ENCODE assay signal across 7 cellular contexts in genomic region chr19:49338691-49339363, GRCh38. TPM values are rescaled to one million over a fixed set of nuclear protein-coding genes. Genes with fewer than 3 reads are reported as not detected.
DNase-seq lines count a peak whose midpoint lies in the region; ATAC-seq and TF ChIP-seq lines count a peak whose summit lies in the region.

No MANE protein-coding gene starts in this region.

- no peak for ATAC-seq in activated T-helper 17 cell treated with anti-CD3 and anti-CD28 coated beads, Interleukin-2, amount 50 U/mL, for 72 hours (replicated peaks)
- no peak for ATAC-seq in activated naive CD4-positive, alpha-beta T cell treated with anti-CD3 and anti-CD28 coated beads, Interleukin-2, amount 50 U/mL, for 72 hours

- H3K4me3 ChIP-seq in GM23248, result peak overlapping the region; percentile 59; the same call in 1 of the 2 replicates
- H3K4me3 ChIP-seq in fibroblast of the aortic adventitia (ENCODE audit: low read depth, low read length), result peak overlapping the region; percentile 17
- H3K4me3 ChIP-seq in neural cell (ENCODE audit: low read length), result peak overlapping the region; percentile 59

- no peak overlapping the region for H3K4me3 Mint-ChIP-seq in activated T-helper 17 cell treated with anti-CD3 and anti-CD28 coated beads, Interleukin-2, amount 50 U/mL, for 72 hours
- no peak overlapping the region; the same call in 1 of the 2 replicates for H3K4me3 Mint-ChIP-seq in HFFc6

- 14 to 16% methylated on average over 23 to 32 of the region's 32 CpGs for WGBS in GM23248 (ENCODE audit: low coverage in 1 of 2, low lambda C conversion rate in 2 of 2, missing lambda C conversion rate in 2 of 2), 2 experiments

- in situ Hi-C loops in GM23248 (cut with MboI), result no loop called here

- peak overlapping the region; percentile 74 for H2AFZ ChIP-seq in GM23248
- H2AFZ ChIP-seq in neural cell (ENCODE audit: low read depth, low read length), result no peak overlapping the region

- peaks cover 29% of the 10 kb centered on the region for H3K4me1 Mint-ChIP-seq in activated T-helper 17 cell treated with anti-CD3 and anti-CD28 coated beads, Interleukin-2, amount 50 U/mL, for 72 hours
- H3K4me1 Mint-ChIP-seq in HFFc6 (ENCODE audit: low read depth), result no peaks in the 10 kb centered on the region

- H3K9me2 ChIP-seq in GM23248 (ENCODE audit: insufficient read depth) (no peaks in the 10 kb centered on the region), neural cell (ENCODE audit: insufficient read depth, low read length) (no peaks in the 10 kb centered on the region)

- CTCF ChIA-PET in RWPE1 (lab: Yijun Ruan, JAX), result no interaction called here

- H3K9me3 ChIP-seq in GM23248 (ENCODE audit: low read depth) (no peaks in the 10 kb centered on the region), neural cell (ENCODE audit: low read length) (no peaks in the 10 kb centered on the region)

- no peaks in the 10 kb centered on the region for H3K4me1 ChIP-seq in GM23248 (ENCODE audit: insufficient read depth)

- peaks cover 53% of the 10 kb centered on the region for H3K36me3 Mint-ChIP-seq in activated T-helper 17 cell treated with anti-CD3 and anti-CD28 coated beads, Interleukin-2, amount 50 U/mL, for 72 hours (ENCODE audit: low read depth)
- H3K36me3 Mint-ChIP-seq in activated naive CD4-positive, alpha-beta T cell treated with anti-CD3 and anti-CD28 coated beads, Interleukin-2, amount 50 U/mL, for 72 hours, result peaks cover 9 to 36% of the 10 kb centered on the region in 2 donors
- peaks cover 15% of the 10 kb centered on the region for H3K36me3 Mint-ChIP-seq in HFFc6 (ENCODE audit: low read depth)

- H3K79me2 ChIP-seq in GM23248 (ENCODE audit: insufficient read depth) (no peaks in the 10 kb centered on the region), neural cell (replicated peaks; ENCODE audit: insufficient read depth, low read length) (no peaks in the 10 kb centered on the region)

- no peaks in the 10 kb centered on the region for H3F3A ChIP-seq in GM23248 (ENCODE audit: insufficient read depth)
- H3F3A ChIP-seq in neural cell (ENCODE audit: insufficient read depth, low read length, poor library complexity, severe bottlenecking), result no peaks in the 10 kb centered on the region

- no peak overlapping the region for H3K27ac Mint-ChIP-seq in activated T-helper 17 cell treated with anti-CD3 and anti-CD28 coated beads, Interleukin-2, amount 50 U/mL, for 72 hours
- no peak overlapping the region for H3K27ac Mint-ChIP-seq in activated naive CD4-positive, alpha-beta T cell treated with anti-CD3 and anti-CD28 coated beads, Interleukin-2, amount 50 U/mL, for 72 hours
- no peak overlapping the region for H3K27ac Mint-ChIP-seq in HFFc6

- no peaks in the 10 kb centered on the region for H3K9me3 Mint-ChIP-seq in activated T-helper 17 cell treated with anti-CD3 and anti-CD28 coated beads, Interleukin-2, amount 50 U/mL, for 72 hours
- H3K9me3 Mint-ChIP-seq in activated naive CD4-positive, alpha-beta T cell treated with anti-CD3 and anti-CD28 coated beads, Interleukin-2, amount 50 U/mL, for 72 hours, result no peaks in the 10 kb centered on the region
- H3K9me3 Mint-ChIP-seq in HFFc6, result no peaks in the 10 kb centered on the region

- H3K4me2 ChIP-seq in GM23248 (ENCODE audit: unreplicated experiment) (no peak overlapping the region), neural cell (ENCODE audit: low read length) (no peak overlapping the region)

- TF ChIP-seq CTCF in RWPE1 (conservative IDR thresholded peaks at IDR 0.05; ENCODE audit: low read depth), result no peak
- TF ChIP-seq CTCF in fibroblast of the aortic adventitia (IDR thresholded peaks at IDR 0.05; ENCODE audit: insufficient read depth, low read length), result no peak
- TF ChIP-seq CTCF in neural cell (IDR thresholded peaks at IDR 0.05; ENCODE audit: poor library complexity, severe bottlenecking), result no peak
- no peak for TF ChIP-seq CTCF in HFFc6 (IDR thresholded peaks at IDR 0.05)

- no peak for TF ChIP-seq RAD21 in neural cell (conservative IDR thresholded peaks at IDR 0.05)

- DNase-seq in GM23248, result peak; percentile 55
- peak; percentile 96 for DNase-seq in RWPE1 (ENCODE audit: low spot score)
- no peak for DNase-seq in fibroblast of the aortic adventitia (ENCODE audit: low read depth)
- no peak for DNase-seq in activated naive CD4-positive, alpha-beta T cell treated with anti-CD3 and anti-CD28 coated beads, Interleukin-2, amount 50 U/mL, for 72 hours (ENCODE audit: low spot score in 2 of 2)
- DNase-seq in HFFc6, result no peak

- POLR2A ChIA-PET in RWPE1 (lab: Yijun Ruan, JAX; ENCODE audit: low non-redundant PET), result interaction anchor here (0.6 to 1.1 kb wide), 2 partner anchors 117 to 180 kb away, joined by 3 to 5 read pairs; no protein-coding TSS in a partner anchor

- H3K9ac ChIP-seq in GM23248 (no peak overlapping the region), neural cell (ENCODE audit: low read length) (no peak overlapping the region)

- H3K27me3 ChIP-seq in GM23248 (replicated peaks; ENCODE audit: insufficient read depth), result no peaks in the 10 kb centered on the region
- no peaks in the 10 kb centered on the region for H3K27me3 ChIP-seq in neural cell (ENCODE audit: insufficient read depth, low read depth, low read length)

- H3K27ac ChIP-seq in GM23248 (no peak overlapping the region), RWPE1 (peak overlapping the region; percentile 87), neural cell (ENCODE audit: low read length) (no peak overlapping the region)

- H4K20me1 ChIP-seq in GM23248 (ENCODE audit: insufficient read depth) (no peaks in the 10 kb centered on the region), neural cell (ENCODE audit: insufficient read depth) (no peaks in the 10 kb centered on the region)

- TF ChIP-seq EP300 in neural cell (conservative IDR thresholded peaks at IDR 0.05; ENCODE audit: poor library complexity, severe bottlenecking), result no peak

- H3K36me3 ChIP-seq in GM23248 (ENCODE audit: low read depth), result no peaks in the 10 kb centered on the region
- H3K36me3 ChIP-seq in neural cell (ENCODE audit: insufficient read depth, low read length), result no peaks in the 10 kb centered on the region

- no peaks in the 10 kb centered on the region for H3K27me3 Mint-ChIP-seq in activated T-helper 17 cell treated with anti-CD3 and anti-CD28 coated beads, Interleukin-2, amount 50 U/mL, for 72 hours
- H3K27me3 Mint-ChIP-seq in HFFc6 (ENCODE audit: insufficient read depth), result peaks cover 12% of the 10 kb centered on the region

RNA-seq across cellular contexts. Expression of gene CD37, which starts 3.6 kb away (rescaled TPM):
- not detected in 2 replicates for total RNA-seq in GM23248 (2014; rRNA removed; shearing (Covaris generic))
- polyA plus RNA-seq in GM23248 (2016; fragmentation: Nextera tagmentation; extraction: Ambion mirVana), result 1.8 and 2.4 TPM in 2 replicates
- total RNA-seq in fibroblast of the aortic adventitia (ENCODE audit: low replicate concordance), result not detected in 2 replicates
- polyA plus RNA-seq in neural cell, result not detected in 2 replicates
- polyA minus RNA-seq in neural cell, result not detected in 2 replicates
- total RNA-seq in activated T-helper 17 cell treated with anti-CD3 and anti-CD28 coated beads, Interleukin-2, amount 50 U/mL, for 72 hours, result 100 to 1,000 TPM; 125 to 168 TPM
- 100 to 1,000 TPM; 166 to 194 TPM for total RNA-seq in activated naive CD4-positive, alpha-beta T cell treated with anti-CD3 and anti-CD28 coated beads, Interleukin-2, amount 50 U/mL, for 72 hours
- not detected for total RNA-seq in HFFc6 (2021; fragmentation: NEBNext Ultra II Directional; extraction: Animal tissue kit (Norgen Biotek cat#: 25700))

RNA-seq across cellular contexts. Expression of gene SLC6A16, which starts 13.8 kb away (rescaled TPM):
- 0.51 TPM in 1 of 2 replicates, not detected in the other for total RNA-seq in GM23248 (2014; rRNA removed; shearing (Covaris generic))
- polyA plus RNA-seq in GM23248 (2016; fragmentation: Nextera tagmentation; extraction: Ambion mirVana) (0.40 TPM in 1 of 2 replicates, not detected in the other), neural cell (not detected in 2 replicates)
- total RNA-seq in fibroblast of the aortic adventitia (ENCODE audit: low replicate concordance), result 0.09 TPM in 1 of 2 replicates, not detected in the other
- not detected in 2 replicates for polyA minus RNA-seq in neural cell
- total RNA-seq in activated T-helper 17 cell treated with anti-CD3 and anti-CD28 coated beads, Interleukin-2, amount 50 U/mL, for 72 hours, result 1 to 10 TPM; 1.1 to 1.4 TPM
- total RNA-seq in activated naive CD4-positive, alpha-beta T cell treated with anti-CD3 and anti-CD28 coated beads, Interleukin-2, amount 50 U/mL, for 72 hours, result 1 to 10 TPM; 1.0 to 2.3 TPM
- total RNA-seq in HFFc6 (2021; fragmentation: NEBNext Ultra II Directional; extraction: Animal tissue kit (Norgen Biotek cat#: 25700)), result under 1 TPM in 5 of 6 experiments, not detected in 1; 0.26 to 0.53 (median 0.40) TPM

RNA-seq across cellular contexts. Expression of gene TEAD2, which starts 23.4 kb away (rescaled TPM):
- 13.9 and 18.7 TPM in 2 replicates for total RNA-seq in GM23248 (2014; rRNA removed; shearing (Covaris generic))
- 7.1 and 7.8 TPM in 2 replicates for polyA plus RNA-seq in GM23248 (2016; fragmentation: Nextera tagmentation; extraction: Ambion mirVana)
- 19.2 and 22.3 TPM in 2 replicates for total RNA-seq in fibroblast of the aortic adventitia (ENCODE audit: low replicate concordance)
- 1.0 and 1.3 TPM in 2 replicates for polyA plus RNA-seq in neural cell
- polyA minus RNA-seq in neural cell, result 2.4 and 2.5 TPM in 2 replicates
- total RNA-seq in activated T-helper 17 cell treated with anti-CD3 and anti-CD28 coated beads, Interleukin-2, amount 50 U/mL, for 72 hours, result under 1 TPM in 1 of 2 donors, not detected in 1; 0.16 TPM
- total RNA-seq in activated naive CD4-positive, alpha-beta T cell treated with anti-CD3 and anti-CD28 coated beads, Interleukin-2, amount 50 U/mL, for 72 hours, result under 1 TPM in 1 of 2 donors, not detected in 1; 0.32 TPM
- total RNA-seq in HFFc6 (2021; fragmentation: NEBNext Ultra II Directional; extraction: Animal tissue kit (Norgen Biotek cat#: 25700)), result 10 to 100 TPM; 16.5 to 23.1 (median 20.8) TPM

RNA-seq across cellular contexts. Expression of gene DKKL1, which starts 24.9 kb away (rescaled TPM):
- 0.63 TPM in 1 of 2 replicates, not detected in the other for total RNA-seq in GM23248 (2014; rRNA removed; shearing (Covaris generic))
- 0.30 TPM in 1 of 2 replicates, not detected in the other for polyA plus RNA-seq in GM23248 (2016; fragmentation: Nextera tagmentation; extraction: Ambion mirVana)
- total RNA-seq in fibroblast of the aortic adventitia (ENCODE audit: low replicate concordance), result 0.18 TPM in 1 of 2 replicates, not detected in the other
- 2.8 TPM in 1 of 2 replicates, not detected in the other for polyA plus RNA-seq in neural cell
- polyA minus RNA-seq in neural cell, result not detected in 2 replicates
- total RNA-seq in activated T-helper 17 cell treated with anti-CD3 and anti-CD28 coated beads, Interleukin-2, amount 50 U/mL, for 72 hours, result not detected
- total RNA-seq in activated naive CD4-positive, alpha-beta T cell treated with anti-CD3 and anti-CD28 coated beads, Interleukin-2, amount 50 U/mL, for 72 hours, result not detected
- total RNA-seq in HFFc6 (2021; fragmentation: NEBNext Ultra II Directional; extraction: Animal tissue kit (Norgen Biotek cat#: 25700)), result not detected

RNA-seq across cellular contexts. Expression of gene KASH5, which starts 49.2 kb away (rescaled TPM):
- not detected in 2 replicates for total RNA-seq in GM23248 (2014; rRNA removed; shearing (Covaris generic))
- polyA plus RNA-seq in GM23248 (2016; fragmentation: Nextera tagmentation; extraction: Ambion mirVana) (not detected in 2 replicates), neural cell (0.11 TPM in 1 of 2 replicates, not detected in the other)
- total RNA-seq in fibroblast of the aortic adventitia (ENCODE audit: low replicate concordance), result not detected in 2 replicates
- polyA minus RNA-seq in neural cell, result not detected in 2 replicates
- 1 to 10 TPM in 1 of 2 donors, not detected in 1; 1.1 TPM for total RNA-seq in activated T-helper 17 cell treated with anti-CD3 and anti-CD28 coated beads, Interleukin-2, amount 50 U/mL, for 72 hours
- 1 to 10 TPM in 1 of 2 donors, under 1 TPM in 1; 0.95 to 1.7 TPM for total RNA-seq in activated naive CD4-positive, alpha-beta T cell treated with anti-CD3 and anti-CD28 coated beads, Interleukin-2, amount 50 U/mL, for 72 hours
- total RNA-seq in HFFc6 (2021; fragmentation: NEBNext Ultra II Directional; extraction: Animal tissue kit (Norgen Biotek cat#: 25700)), result not detected

Comparison
In these comparisons a context has a peak if more than half of its experiments do, and no peak if none do; other contexts are left out.
1. DNase-seq: peak in GM23248 (single experiment) and RWPE1 (single experiment); none in fibroblast of the aortic adventitia (single experiment), activated naive CD4-positive, alpha-beta T cell treated with anti-CD3 and anti-CD28 coated beads, Interleukin-2, amount 50 U/mL, for 72 hours (0 of 2) and HFFc6 (single experiment).
2. RNA of gene CD37, which starts 3.6 kb away (total RNA-seq): 166 to 194 TPM in activated naive CD4-positive, alpha-beta T cell treated with anti-CD3 and anti-CD28 coated beads, Interleukin-2, amount 50 U/mL, for 72 hours and 125 to 168 TPM in activated T-helper 17 cell treated with anti-CD3 and anti-CD28 coated beads, Interleukin-2, amount 50 U/mL, for 72 hours; not detected in GM23248, not detected in fibroblast of the aortic adventitia and not detected in HFFc6; every median in the first group is over 100 times any median in the second.
3. RNA of gene TEAD2, which starts 23.4 kb away (total RNA-seq): 16.5 to 23.1 TPM in HFFc6, 19.2 to 22.3 TPM in fibroblast of the aortic adventitia and 13.9 to 18.7 TPM in GM23248; 0.32 TPM in activated naive CD4-positive, alpha-beta T cell treated with anti-CD3 and anti-CD28 coated beads, Interleukin-2, amount 50 U/mL, for 72 hours and 0.16 TPM in activated T-helper 17 cell treated with anti-CD3 and anti-CD28 coated beads, Interleukin-2, amount 50 U/mL, for 72 hours; every median in the first group is over 10 times any median in the second.
4. Peak in every context shown above with its lines, with median percentiles within 50 percentile points of each other: H3K4me3 ChIP-seq.